In genomic region chr2:218882866-218883366, GRCh38 we compare ENCODE assay signal across 13 cellular contexts. TPM values are rescaled to one million over a fixed set of nuclear protein-coding genes. Genes with fewer than 3 reads are reported as not detected.
A peak's percentile ranks its signal among the peaks of the same experiment; 100 is the strongest.
DNase-seq lines count a peak whose midpoint lies in the region; ATAC-seq, FAIRE-seq and TF ChIP-seq lines count a peak whose summit lies in the region.
"Had no signal": no experiment of that assay in that cellular context is flagged by ENCODE, and none has a peak within 500 bp of the region (broad histone marks: within the 10 kb centered on the region; RNA-seq: fewer than 3 reads in every experiment).

No MANE protein-coding gene starts in this region.

- H3K4me3 ChIP-seq in HepG2 (replicated peaks in 1 of 3; ENCODE audit: insufficient read depth in 1 of 3, low read depth in 2 of 3, low read length in 3 of 3), result no peak overlapping the region
- H3K4me3 ChIP-seq in right lobe of liver, result no peak overlapping the region
- no peak overlapping the region for H3K4me3 ChIP-seq in aorta (ENCODE audit: low read length in 2 of 2)

- H2AFZ ChIP-seq in HepG2 (ENCODE audit: low read length), result no peak overlapping the region

- H3K27ac ChIP-seq in HepG2 (ENCODE audit: extremely low read length, insufficient read depth, low read length), result no peak overlapping the region
- H3K27ac ChIP-seq in right lobe of liver, result no peak overlapping the region
- no peak overlapping the region for H3K27ac ChIP-seq in aorta (ENCODE audit: low read depth in 1 of 2, low read length in 2 of 2)
- H3K27ac ChIP-seq: HL-60 had no signal

- no peak overlapping the region for H3K9ac ChIP-seq in HepG2 (ENCODE audit: insufficient read depth, low read depth, low read length)

- in situ Hi-C loops in HepG2 (cut with HindIII; ENCODE audit: extremely low pct_ligation_motif_present, low pct_unique_long_range_greater_than_20kb), result no loop called here

- POLR2A ChIA-PET in HepG2 (lab: Yijun Ruan, JAX), result no interaction called here

- intact Hi-C loops in HepG2 (cut with micrococcal nuclease; ENCODE audit: unreplicated experiment), result no loop called here
- intact Hi-C loops in right lobe of liver (cut with DNase I), result no loop called here
- intact Hi-C loops in aorta (cut with DNase I), result no loop called here

- H3K36me3 ChIP-seq in HepG2 (replicated peaks in 1 of 2; ENCODE audit: control insufficient read depth in 1 of 2, insufficient read depth in 2 of 2, low read length in 2 of 2) (no peaks in the 10 kb centered on the region), right lobe of liver (no peaks in the 10 kb centered on the region), aorta (ENCODE audit: control insufficient read depth in 1 of 2, insufficient read depth in 2 of 2, low read length in 1 of 2) (no peaks in the 10 kb centered on the region)

- no peak for TF ChIP-seq RAD21 in HepG2 (CRISPR knock-in tag; IDR thresholded peaks at IDR 0.05)

- FAIRE-seq in HepG2 (lab: Jason Lieb, UNC), result no peak

- H3K27me3 ChIP-seq in HepG2 (ENCODE audit: control insufficient read depth in 1 of 2, insufficient read depth in 2 of 2, low read length in 2 of 2), result peaks cover 36 to 91% of the 10 kb centered on the region in 2 experiments
- H3K27me3 ChIP-seq in right lobe of liver, result peaks cover 0 to 28% of the 10 kb centered on the region in 2 donors
- H3K27me3 ChIP-seq in aorta (ENCODE audit: control insufficient read depth in 1 of 2, insufficient read depth in 2 of 2, low read length in 1 of 2), result no peaks in the 10 kb centered on the region

- DNase-seq in HepG2 (ENCODE audit: low spot score) (no peak), right lobe of liver (no peak), islet precursor cell (peak; percentile 68), aorta (peak; percentile 35 to 44), HT-29 (ENCODE audit: low spot score) (no peak)
- DNase-seq in activated T-cell treated with anti-CD3 and anti-CD28 coated beads, Interleukin-2, amount 50 U/mL, for 48 hours, result peak; percentile 46 to 53
- no peak for DNase-seq in stimulated activated CD4-positive, alpha-beta T cell treated with anti-CD3 and anti-CD28 coated beads, Interleukin-12 subunit alpha, Interleukin-12 subunit beta, amount 100 ng/mL, for 4 hours
- DNase-seq: NCI-H187 treated with DMSO at 0.1 percent for 48 hours, SIG-M5 had no signal

- peaks cover 4% of the 10 kb centered on the region; the same call in 1 of the 2 replicates for H4K20me1 ChIP-seq in HepG2 (ENCODE audit: insufficient read depth, low read length)

- TF ChIP-seq EP300 in HepG2 (IDR thresholded peaks at IDR 0.05; ENCODE audit: low read depth in 2 of 2, low read length in 2 of 2) (no peak), HepG2 (CRISPR knock-in tag; IDR thresholded peaks at IDR 0.05; ENCODE audit: borderline replicate concordance) (no peak)

- TF ChIP-seq CTCF in HepG2 (CRISPR knock-in tag; IDR thresholded peaks at IDR 0.05) (no peak), right lobe of liver (IDR thresholded peaks at IDR 0.05) (no peak)

- H3K9me3 ChIP-seq in HepG2 (ENCODE audit: low read length), result no peaks in the 10 kb centered on the region
- H3K9me3 ChIP-seq in right lobe of liver, result no peaks in the 10 kb centered on the region
- no peaks in the 10 kb centered on the region for H3K9me3 ChIP-seq in aorta (ENCODE audit: control insufficient read depth, low read length)

- peaks cover 14% of the 10 kb centered on the region for H3K4me1 ChIP-seq in HepG2 (ENCODE audit: insufficient read depth, low read length)
- H3K4me1 ChIP-seq in right lobe of liver, result peaks cover 0 to 5% (median 0%) of the 10 kb centered on the region in 4 donors
- H3K4me1 ChIP-seq in aorta (ENCODE audit: control insufficient read depth in 1 of 2, insufficient read depth in 2 of 2, low read length in 2 of 2), result no peaks in the 10 kb centered on the region

- ATAC-seq in HepG2, result no peak
- no peak for ATAC-seq in right lobe of liver
- no peak for ATAC-seq in aorta (ENCODE audit: low FRiP score)
- ATAC-seq in HG02678 (IDR thresholded peaks at IDR 0.05; ENCODE audit: unreplicated experiment), result no peak

- BruUV-seq in HepG2 (replicated peaks; lab: Mats Ljungman, UMichigan), result no TSS peak

- TF ChIP-seq POLR2A in HepG2 (IDR thresholded peaks at IDR 0.05; ENCODE audit: insufficient read depth in 1 of 2, low read depth in 2 of 2, low read length in 2 of 2), result no peak
- TF ChIP-seq POLR2A in right lobe of liver (IDR thresholded peaks at IDR 0.05), result no peak

- CTCF ChIA-PET in HepG2 (lab: Yijun Ruan, JAX; ENCODE audit: low intra/inter-chr PET ratio, low total read pairs), result no interaction called here

- H3K4me2 ChIP-seq in HepG2 (ENCODE audit: low read depth, low read length), result 0 out of 2 replicates have a peak overlapping the region, but pooled peaks have one; percentile 4

- 49% methylated on average over 4 of the region's 4 CpGs for WGBS in HepG2 (ENCODE audit: low lambda C conversion rate)
- 92% methylated on average over 2 of the region's 4 CpGs for WGBS in right lobe of liver (ENCODE audit: insufficient coverage, low coverage, low lambda C conversion rate, missing lambda C conversion rate)
- WGBS in aorta, 2 donors, result 80 to 86% methylated on average over 4 of the region's 4 CpGs

- H3K79me2 ChIP-seq in HepG2 (ENCODE audit: insufficient read depth, low read length), result no peaks in the 10 kb centered on the region

RNA-seq across cellular contexts. Expression of gene WNT10A, which starts 2.3 kb away (rescaled TPM):
- not detected in 2 replicates for total RNA-seq in HepG2 (2016; rRNA removed; fragmentation: Illumina TruSeq; extraction: Trizol)
- 0.20 TPM in 1 of 2 replicates, not detected in the other for total RNA-seq in HepG2 (2016; cell fraction: cytosol; rRNA removed; fragmentation: Illumina TruSeq; extraction: Trizol; ENCODE audit: low read depth)
- not detected in 2 replicates for total RNA-seq in HepG2 (2016; cell fraction: insoluble cytoplasmic fraction; rRNA removed; fragmentation: Illumina TruSeq; extraction: Trizol)
- total RNA-seq in HepG2 (2016; cell fraction: membrane; rRNA removed; fragmentation: Illumina TruSeq; extraction: Trizol), result not detected in 2 replicates
- not detected in 2 replicates for total RNA-seq in HepG2 (2016; cell fraction: nucleus; rRNA removed; fragmentation: Illumina TruSeq; extraction: Trizol)
- 0.03 TPM in 1 of 2 replicates, not detected in the other for polyA plus RNA-seq in HepG2 (2011; rRNA removed)
- 0.03 TPM in 2 replicates for polyA plus RNA-seq in HepG2 (2011; cell fraction: cytosol; rRNA removed)
- 0.12 TPM in 1 of 2 replicates, not detected in the other for polyA plus RNA-seq in HepG2 (2011; cell fraction: nucleus; rRNA removed)
- polyA plus RNA-seq in HepG2 (2012), result not detected in 2 replicates
- polyA plus RNA-seq in HepG2 (2016; cell fraction: cytosol; fragmentation: Illumina TruSeq; extraction: Trizol; ENCODE audit: low read depth), result 0.07 TPM in 1 of 2 replicates, not detected in the other
- polyA plus RNA-seq in HepG2 (2016; cell fraction: insoluble cytoplasmic fraction; fragmentation: Illumina TruSeq; extraction: Trizol; ENCODE audit: low read depth), result not detected in 2 replicates
- polyA plus RNA-seq in HepG2 (2016; cell fraction: membrane; fragmentation: Illumina TruSeq; extraction: Trizol; ENCODE audit: low read depth), result not detected in 2 replicates
- polyA plus RNA-seq in HepG2 (2016; cell fraction: nucleus; fragmentation: Illumina TruSeq; extraction: Trizol; ENCODE audit: insufficient read depth, low read depth), result not detected in 2 replicates
- polyA minus RNA-seq in HepG2 (2011; rRNA and poly(A)+ RNA removed; ENCODE audit: low replicate concordance), result 0.05 TPM in 1 of 2 replicates, not detected in the other
- polyA minus RNA-seq in HepG2 (2011; cell fraction: cytosol; rRNA and poly(A)+ RNA removed), result not detected in 2 replicates
- not detected in 2 replicates for polyA minus RNA-seq in HepG2 (2011; cell fraction: nucleus; rRNA and poly(A)+ RNA removed)
- total RNA-seq in right lobe of liver, result under 1 TPM in 1 of 6 experiments, not detected in 5; 0.31 TPM
- total RNA-seq in aorta, result not detected
- polyA plus RNA-seq in aorta, result not detected
- 14.9 and 18.7 TPM in 2 replicates for total RNA-seq in HT-29 (2014; rRNA removed; shearing (Covaris generic))
- total RNA-seq: temporal lobe had no signal
- polyA plus RNA-seq: CD14-positive monocyte had no signal

RNA-seq across cellular contexts. Expression of gene WNT6, which starts 23.3 kb away (rescaled TPM):
- total RNA-seq in HepG2 (2016; rRNA removed; fragmentation: Illumina TruSeq; extraction: Trizol) (0.20 TPM in 1 of 2 replicates, not detected in the other), right lobe of liver (under 1 TPM in 1 of 6 experiments, not detected in 5; 0.25 TPM), aorta (1 to 10 TPM in 1 of 2 donors, under 1 TPM in 1; 0.88 to 2.1 TPM)
- not detected in 2 replicates for total RNA-seq in HepG2 (2016; cell fraction: cytosol; rRNA removed; fragmentation: Illumina TruSeq; extraction: Trizol; ENCODE audit: low read depth)
- 0.13 TPM in 1 of 2 replicates, not detected in the other for total RNA-seq in HepG2 (2016; cell fraction: insoluble cytoplasmic fraction; rRNA removed; fragmentation: Illumina TruSeq; extraction: Trizol)
- total RNA-seq in HepG2 (2016; cell fraction: membrane; rRNA removed; fragmentation: Illumina TruSeq; extraction: Trizol), result 0.12 TPM in 1 of 2 replicates, not detected in the other
- not detected in 2 replicates for total RNA-seq in HepG2 (2016; cell fraction: nucleus; rRNA removed; fragmentation: Illumina TruSeq; extraction: Trizol)
- polyA plus RNA-seq in HepG2 (2011; rRNA removed) (0.09 TPM in 1 of 2 replicates, not detected in the other), aorta (not detected)
- polyA plus RNA-seq in HepG2 (2011; cell fraction: cytosol; rRNA removed), result 0.04 and 0.05 TPM in 2 replicates
- polyA plus RNA-seq in HepG2 (2011; cell fraction: nucleus; rRNA removed), result 0.28 and 0.42 TPM in 2 replicates
- polyA plus RNA-seq in HepG2 (2012), result not detected in 2 replicates
- not detected in 2 replicates for polyA plus RNA-seq in HepG2 (2016; cell fraction: cytosol; fragmentation: Illumina TruSeq; extraction: Trizol; ENCODE audit: low read depth)
- polyA plus RNA-seq in HepG2 (2016; cell fraction: insoluble cytoplasmic fraction; fragmentation: Illumina TruSeq; extraction: Trizol; ENCODE audit: low read depth), result not detected in 2 replicates
- polyA plus RNA-seq in HepG2 (2016; cell fraction: membrane; fragmentation: Illumina TruSeq; extraction: Trizol; ENCODE audit: low read depth), result 0.10 TPM in 1 of 2 replicates, not detected in the other
- polyA plus RNA-seq in HepG2 (2016; cell fraction: nucleus; fragmentation: Illumina TruSeq; extraction: Trizol; ENCODE audit: insufficient read depth, low read depth), result 0.37 and 0.91 TPM in 2 replicates
- polyA minus RNA-seq in HepG2 (2011; rRNA and poly(A)+ RNA removed; ENCODE audit: low replicate concordance), result 0.09 and 0.14 TPM in 2 replicates
- not detected in 2 replicates for polyA minus RNA-seq in HepG2 (2011; cell fraction: cytosol; rRNA and poly(A)+ RNA removed)
- not detected in 2 replicates for polyA minus RNA-seq in HepG2 (2011; cell fraction: nucleus; rRNA and poly(A)+ RNA removed)
- not detected in 2 replicates for total RNA-seq in HT-29 (2014; rRNA removed; shearing (Covaris generic))
- total RNA-seq: temporal lobe had no signal

RNA-seq across cellular contexts. Expression of gene PRKAG3, which starts 51.3 kb away (rescaled TPM):
- not detected in 2 replicates for total RNA-seq in HepG2 (2016; rRNA removed; fragmentation: Illumina TruSeq; extraction: Trizol)
- not detected in 2 replicates for total RNA-seq in HepG2 (2016; cell fraction: cytosol; rRNA removed; fragmentation: Illumina TruSeq; extraction: Trizol; ENCODE audit: low read depth)
- total RNA-seq in HepG2 (2016; cell fraction: insoluble cytoplasmic fraction; rRNA removed; fragmentation: Illumina TruSeq; extraction: Trizol), result not detected in 2 replicates
- not detected in 2 replicates for total RNA-seq in HepG2 (2016; cell fraction: membrane; rRNA removed; fragmentation: Illumina TruSeq; extraction: Trizol)
- total RNA-seq in HepG2 (2016; cell fraction: nucleus; rRNA removed; fragmentation: Illumina TruSeq; extraction: Trizol), result not detected in 2 replicates
- not detected in 2 replicates for polyA plus RNA-seq in HepG2 (2011; rRNA removed)
- polyA plus RNA-seq in HepG2 (2011; cell fraction: cytosol; rRNA removed), result not detected in 2 replicates
- polyA plus RNA-seq in HepG2 (2011; cell fraction: nucleus; rRNA removed), result not detected in 2 replicates
- polyA plus RNA-seq in HepG2 (2012), result not detected in 2 replicates
- polyA plus RNA-seq in HepG2 (2016; cell fraction: cytosol; fragmentation: Illumina TruSeq; extraction: Trizol; ENCODE audit: low read depth), result not detected in 2 replicates
- not detected in 2 replicates for polyA plus RNA-seq in HepG2 (2016; cell fraction: insoluble cytoplasmic fraction; fragmentation: Illumina TruSeq; extraction: Trizol; ENCODE audit: low read depth)
- polyA plus RNA-seq in HepG2 (2016; cell fraction: membrane; fragmentation: Illumina TruSeq; extraction: Trizol; ENCODE audit: low read depth), result not detected in 2 replicates
- polyA plus RNA-seq in HepG2 (2016; cell fraction: nucleus; fragmentation: Illumina TruSeq; extraction: Trizol; ENCODE audit: insufficient read depth, low read depth), result not detected in 2 replicates
- polyA minus RNA-seq in HepG2 (2011; rRNA and poly(A)+ RNA removed; ENCODE audit: low replicate concordance), result 0.32 TPM in 1 of 2 replicates, not detected in the other
- polyA minus RNA-seq in HepG2 (2011; cell fraction: cytosol; rRNA and poly(A)+ RNA removed), result not detected in 2 replicates
- not detected in 2 replicates for polyA minus RNA-seq in HepG2 (2011; cell fraction: nucleus; rRNA and poly(A)+ RNA removed)
- not detected for total RNA-seq in right lobe of liver
- total RNA-seq in aorta, result 1 to 10 TPM in 1 of 2 donors, under 1 TPM in 1; 0.19 to 1.0 TPM
- under 1 TPM; 0.13 to 0.20 TPM for polyA plus RNA-seq in aorta
- total RNA-seq in HT-29 (2014; rRNA removed; shearing (Covaris generic)), result not detected in 2 replicates
- total RNA-seq: temporal lobe had no signal
- polyA plus RNA-seq: CD14-positive monocyte had no signal

Comparison
In these comparisons a context has a peak if more than half of its experiments do, and no peak if none do; other contexts are left out.
1. DNase-seq: peak in activated T-cell treated with anti-CD3 and anti-CD28 coated beads, Interleukin-2, amount 50 U/mL, for 48 hours (2 of 2), islet precursor cell (single experiment) and aorta (2 of 2); none in HepG2 (single experiment), right lobe of liver (0 of 3), stimulated activated CD4-positive, alpha-beta T cell treated with anti-CD3 and anti-CD28 coated beads, Interleukin-12 subunit alpha, Interleukin-12 subunit beta, amount 100 ng/mL, for 4 hours (single experiment) and HT-29 (single experiment).
2. RNA of gene WNT10A, which starts 2.3 kb away (total RNA-seq): 14.9 to 18.7 TPM in HT-29; 0.20 TPM in HepG2, 0.31 TPM in right lobe of liver and not detected in aorta; every median in the first group is over 10 times any median in the second.